ENCODE assay signal across 12 cellular contexts in genomic region chr11:83815736-83816135, GRCh38.
"Had no signal": no experiment of that assay in that cellular context is flagged by ENCODE, and none has a peak within 500 bp of the region (broad histone marks: within the 10 kb centered on the region; RNA-seq: fewer than 3 reads in every experiment).

No MANE protein-coding gene starts in this region.

- H3K27ac ChIP-seq: hepatocyte, tibial nerve, uterus had no signal

- DNase-seq: activated CD4-positive, alpha-beta T cell treated with anti-CD3 and anti-CD28 coated beads, Interleukin-2, amount 50 U/mL, for 1 hour; activated naive CD8-positive, alpha-beta T cell treated with anti-CD3 and anti-CD28 coated beads for 36 hours; amygdala; effector memory CD8-positive, alpha-beta T cell; left ventricle myocardium superior; natural killer cell; nucleus accumbens; stimulated activated CD4-positive, alpha-beta T cell treated with anti-CD3 and anti-CD28 coated beads, Interleukin-2, amount 100 ng/mL, for 48 hours; stimulated activated naive B cell treated with anti-CD40 and anti-IgM and Interleukin-4, amounts not matched to agents 10 μg/mL and 1 μg/mL and 100 μg/mL, for 72 hours; uterus had no signal

- H2AFZ ChIP-seq: hepatocyte had no signal

- H3K36me3 ChIP-seq: tibial nerve, uterus had no signal

- H3K9me3 ChIP-seq: tibial nerve, uterus had no signal

- H3K4me1 ChIP-seq: uterus had no signal

- H3K27me3 ChIP-seq: hepatocyte, tibial nerve had no signal

- H3K4me2 ChIP-seq: hepatocyte had no signal

- H3K4me3 ChIP-seq: hepatocyte, tibial nerve, uterus had no signal

- H3K79me2 ChIP-seq: hepatocyte had no signal
